In genomic region chr16:71467810-71468209, GRCh38 we compare ENCODE assay signal across 1 cellular context.
A peak's percentile ranks its signal among the peaks of the same experiment; 100 is the strongest.
TF ChIP-seq lines count a peak whose summit lies in the region.

No MANE protein-coding gene starts in this region.

TF ChIP-seq in K562, 482 proteins besides CTCF, POLR2A, EP300 and RAD21 (continued from another document and continues in another):
- TF ChIP-seq VEZF1 (CRISPR knock-in tag; IDR thresholded peaks at IDR 0.05), result peak; percentile 96
- TF ChIP-seq PTRF (tag; IDR thresholded peaks at IDR 0.05), result 0 out of 2 replicates have a peak, but pooled peaks have one; percentile 26
- peak; percentile 49; the same call in 1 of the 2 replicates for TF ChIP-seq POLR2AphosphoS5 (IDR thresholded peaks at IDR 0.05; ENCODE audit: control insufficient read depth, insufficient read depth, low read depth, low read length)
- TF ChIP-seq MEF2D (tag; conservative IDR thresholded peaks at IDR 0.05; ENCODE audit: low read depth), result no peak
- TF ChIP-seq KAT7 (CRISPR knock-in tag; IDR thresholded peaks at IDR 0.05; ENCODE audit: borderline replicate concordance), result 0 out of 2 replicates have a peak, but pooled peaks have one; percentile 54
- TF ChIP-seq ZNF764 (CRISPR knock-in tag; IDR thresholded peaks at IDR 0.05; ENCODE audit: low read depth), result no peak
- no peak for TF ChIP-seq ARNT (IDR thresholded peaks at IDR 0.05)
- 0 out of 2 replicates have a peak, but pooled peaks have one; percentile 20 for TF ChIP-seq ZFX (CRISPR knock-in tag; IDR thresholded peaks at IDR 0.05)
- TF ChIP-seq MEF2A (IDR thresholded peaks at IDR 0.05; ENCODE audit: control insufficient read depth, low read depth, low read length), result no peak
- TF ChIP-seq AFF1 (IDR thresholded peaks at IDR 0.05; ENCODE audit: low read depth in 1 of 2, partially characterized antibody in 2 of 2), result peak in 1 of 2 experiments; percentile 99
- peak; percentile 84; the same call in 1 of the 2 replicates for TF ChIP-seq LCOR (CRISPR knock-in tag; IDR thresholded peaks at IDR 0.05)
- no peak for TF ChIP-seq CBX8 (IDR thresholded peaks at IDR 0.05; ENCODE audit: borderline replicate concordance, extremely low read depth, low read depth, low read length, poor library complexity, severe bottlenecking)
- peak; percentile 87 for TF ChIP-seq SAP30 (IDR thresholded peaks at IDR 0.05; ENCODE audit: borderline replicate concordance, insufficient read depth, low read depth, low read length, poor library complexity, severe bottlenecking)
- TF ChIP-seq MLX (CRISPR knock-in tag; conservative IDR thresholded peaks at IDR 0.05), result 0 out of 4 replicates have a peak, but pooled peaks of 1 of the 2 experiments have one; percentile 62
- TF ChIP-seq ZNF436 (CRISPR knock-in tag; IDR thresholded peaks at IDR 0.05), result no peak
- peak; percentile 94 for TF ChIP-seq ZNF584 (CRISPR knock-in tag; IDR thresholded peaks at IDR 0.05; ENCODE audit: low read depth)
- TF ChIP-seq HDAC1 (IDR thresholded peaks at IDR 0.05), result peak in 1 of 2 experiments; percentile 61; a peak in 2 of 4 replicates
- peak; percentile 33 to 90; a peak in 2 of 4 replicates for TF ChIP-seq MAZ (CRISPR knock-in tag; conservative IDR thresholded peaks at IDR 0.05 in 1 of 2, IDR thresholded peaks at IDR 0.05 in 1 of 2)
- TF ChIP-seq ZNF197 (CRISPR knock-in tag; IDR thresholded peaks at IDR 0.05; ENCODE audit: low read depth), result peak; percentile 99
- TF ChIP-seq MNT (conservative IDR thresholded peaks at IDR 0.05), result peak; percentile 31 to 72; a peak in 3 of 4 replicates
- peak; percentile 92 for TF ChIP-seq E2F1 (CRISPR knock-in tag; IDR thresholded peaks at IDR 0.05)
- TF ChIP-seq TAF1 (IDR thresholded peaks at IDR 0.05; ENCODE audit: control insufficient read depth, extremely low read depth, insufficient read depth, low read length, severe bottlenecking), result no peak
- no peak for TF ChIP-seq ETV6 (IDR thresholded peaks at IDR 0.05; ENCODE audit: borderline replicate concordance in 1 of 2, low read depth in 2 of 2, low read length in 1 of 2)
- TF ChIP-seq ETV6 (CRISPR knock-in tag; IDR thresholded peaks at IDR 0.05; ENCODE audit: borderline replicate concordance), result 0 out of 2 replicates have a peak, but pooled peaks have one; percentile 50
- TF ChIP-seq ZBTB43 (CRISPR knock-in tag; IDR thresholded peaks at IDR 0.05), result 0 out of 2 replicates have a peak, but pooled peaks have one; percentile 82
- TF ChIP-seq PBX2 (CRISPR knock-in tag; IDR thresholded peaks at IDR 0.05; ENCODE audit: low read depth), result peak; percentile 68
- TF ChIP-seq PBX2 (tag; conservative IDR thresholded peaks at IDR 0.05; ENCODE audit: low read depth), result no peak
- TF ChIP-seq NCOA6 (IDR thresholded peaks at IDR 0.05), result peak; percentile 97
- TF ChIP-seq ZBTB11 (CRISPR knock-in tag; IDR thresholded peaks at IDR 0.05), result peak in 1 of 3 experiments; percentile 71; a peak in 2 of 6 replicates
- peak; percentile 84 for TF ChIP-seq HDAC2 (IDR thresholded peaks at IDR 0.05)
- TF ChIP-seq SMARCB1 (IDR thresholded peaks at IDR 0.05; ENCODE audit: insufficient read length, low read depth), result no peak
- TF ChIP-seq DPF2 (IDR thresholded peaks at IDR 0.05), result no peak
- peak; percentile 59; the same call in 1 of the 2 replicates for TF ChIP-seq NR2C2 (CRISPR knock-in tag; IDR thresholded peaks at IDR 0.05)
- TF ChIP-seq NR2C2 (tag; IDR thresholded peaks at IDR 0.05), result no peak
- TF ChIP-seq ATF6 (CRISPR knock-in tag; IDR thresholded peaks at IDR 0.05), result 0 out of 2 replicates have a peak, but pooled peaks have one; percentile 77
- TF ChIP-seq DDX20 (tag; IDR thresholded peaks at IDR 0.05; ENCODE audit: low read depth), result 0 out of 2 replicates have a peak, but pooled peaks have one; percentile 49
- no peak for TF ChIP-seq MYNN (IDR thresholded peaks at IDR 0.05)
- TF ChIP-seq MYNN (CRISPR knock-in tag; IDR thresholded peaks at IDR 0.05), result peak; percentile 58; the same call in 1 of the 2 replicates
- TF ChIP-seq HCFC1 (IDR thresholded peaks at IDR 0.05; ENCODE audit: low read depth, low read length), result peak; percentile 47
- TF ChIP-seq ERF (CRISPR knock-in tag; IDR thresholded peaks at IDR 0.05), result no peak
- TF ChIP-seq NUFIP1 (IDR thresholded peaks at IDR 0.05; ENCODE audit: partially characterized antibody), result no peak
- peak; percentile 98 for TF ChIP-seq NCOA1 (IDR thresholded peaks at IDR 0.05; ENCODE audit: low read depth)
- peak in 1 of 2 experiments; percentile 85; a peak in 1 of 4 replicates for TF ChIP-seq TEAD1 (CRISPR knock-in tag; IDR thresholded peaks at IDR 0.05)
- peak; percentile 65 for TF ChIP-seq CREM (IDR thresholded peaks at IDR 0.05; ENCODE audit: low read depth)
- peak; percentile 76; the same call in 1 of the 2 replicates for TF ChIP-seq DMBX1 (CRISPR knock-in tag; IDR thresholded peaks at IDR 0.05; ENCODE audit: borderline replicate concordance)
